In the genomic region with DNA sequence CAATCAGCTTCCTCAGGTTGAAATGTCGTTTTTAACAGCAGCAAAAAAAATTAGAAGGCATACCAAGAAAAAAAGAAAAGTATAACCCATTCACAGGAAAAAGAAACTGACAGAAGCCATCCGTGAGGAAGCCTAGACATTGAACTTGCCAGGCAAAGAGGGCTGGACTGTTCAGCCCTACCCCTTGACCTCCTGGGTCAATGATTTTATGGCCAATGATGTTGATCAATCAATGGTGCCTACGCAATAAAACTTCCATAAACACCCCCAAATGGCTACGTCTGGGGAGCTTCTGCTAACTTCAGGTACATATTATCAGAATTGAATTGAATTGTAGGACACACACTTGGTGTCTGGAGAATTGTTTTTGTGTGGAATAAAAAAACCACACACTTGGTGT, we compare ENCODE assay signal across 33 cellular contexts.
"Had no signal": no experiment of that assay in that cellular context is flagged by ENCODE, and none has a peak within 500 bp of the region (broad histone marks: within the 10 kb centered on the region; RNA-seq: fewer than 3 reads in every experiment).

No MANE protein-coding gene starts in this region.

- H3K36me3 ChIP-seq: brain microvascular endothelial cell, cardiac muscle cell had no signal

- H3K9ac ChIP-seq: KMS-11 had no signal

- H3K4me2 ChIP-seq: KMS-11 had no signal

- H3K4me3 ChIP-seq: cardiac muscle cell had no signal

- H3K27me3 ChIP-seq: brain microvascular endothelial cell, cardiac muscle cell had no signal

- DNase-seq: activated CD4-positive, alpha-beta T cell treated with anti-CD3 and anti-CD28 coated beads for 1 hour; activated CD4-positive, alpha-beta T cell treated with anti-CD3 and anti-CD28 coated beads, Interleukin-2, amount 10 ng/mL, durations not matched to agents 24 days and 14 days; activated CD4-positive, alpha-beta T cell treated with anti-CD3 and anti-CD28 coated beads, Interleukin-2, amount 50 U/mL, for 4 hours; activated CD4-positive, CD25-positive, alpha-beta regulatory T cell; activated CD8-positive, alpha-beta T cell treated with anti-CD3 and anti-CD28 coated beads for 36 hours; activated effector memory CD4-positive, alpha-beta T cell treated with anti-CD3 and anti-CD28 coated beads, Interleukin-2, amount 50 U/mL, for 16 hours; activated naive CD4-positive, alpha-beta T cell; activated naive CD4-positive, alpha-beta T cell treated with anti-CD3 and anti-CD28 coated beads, Interleukin-2, amount 50 U/mL, for 16 hours; activated naive CD8-positive, alpha-beta T cell treated with anti-CD3 and anti-CD28 coated beads for 36 hours; activated T-cell treated with anti-CD3 and anti-CD28 coated beads, Interleukin-2, amount 50 U/mL, for 1 hour; activated T-cell treated with anti-CD3 and anti-CD28 coated beads, Interleukin-2, amount 50 U/mL, for 72 hours; amniotic stem cell; aorta; MM.1S; MV-4-11; NCI-H1092; NCI-H1436 treated with DMSO at 0.1 percent for 48 hours; NCI-H1694 treated with DMSO at 0.1 percent for 48 hours; NCI-H2029; NCI-H510A; NCI-H526; NCI-H748 treated with DMSO at 0.1 percent for 48 hours; NK-92 treated with Interleukin-12 subunit alpha and Interleukin-12 subunit beta, amount 100 ng/mL, for 24 hours; Right ventricle myocardium superior; SW 1271; T-helper 1 cell; T-helper 2 cell; T-helper 9 cell had no signal

- ATAC-seq: activated CD8-positive, alpha-beta T cell treated with anti-CD3 and anti-CD28 coated beads for 36 hours; activated T-cell treated with anti-CD3 and anti-CD28 coated beads, Interleukin-2, amount 50 U/mL, for 72 hours; activated T-helper 17 cell treated with anti-CD3 and anti-CD28 coated beads, Interleukin-2, amount 50 U/mL, for 72 hours had no signal

- H3K27ac ChIP-seq: brain microvascular endothelial cell, cardiac muscle cell, KMS-11, VCaP had no signal
